ENCODE assay signal across 8 cellular contexts in the genomic region with DNA sequence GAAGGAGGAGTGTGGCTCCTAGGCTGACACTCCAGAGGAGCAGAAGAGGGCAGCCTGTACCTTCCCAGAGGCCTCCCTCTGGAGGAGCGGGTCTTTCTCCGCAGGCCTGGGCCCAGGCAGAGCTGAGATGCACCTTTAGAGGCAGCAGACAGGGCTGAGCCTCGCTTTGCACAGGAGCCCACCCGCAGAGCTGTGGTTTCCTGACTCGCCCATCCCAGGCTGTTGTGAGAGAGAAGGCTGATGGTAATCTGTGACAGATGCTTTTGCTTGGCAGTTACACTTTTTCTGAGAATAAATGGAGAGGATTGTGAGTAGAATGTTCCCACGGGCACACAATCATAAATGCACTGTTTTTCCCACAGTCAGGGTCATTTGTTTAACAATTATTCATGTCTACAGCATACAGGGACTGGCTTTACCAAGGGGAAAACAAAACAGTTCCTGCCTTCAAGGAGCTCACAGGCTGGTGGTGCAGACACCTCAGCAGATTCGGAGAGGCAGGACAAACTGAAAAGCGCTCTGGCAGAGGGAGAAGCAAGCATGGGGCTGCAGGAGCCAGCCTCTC. TPM values are rescaled to one million over a fixed set of nuclear protein-coding genes. Genes with fewer than 3 reads are reported as not detected.
DNase-seq lines count a peak whose midpoint lies in the region; ATAC-seq, FAIRE-seq and TF ChIP-seq lines count a peak whose summit lies in the region.

No MANE protein-coding gene starts in this region.

- H3K27me3 Mint-ChIP-seq in T-cell = no peaks in the 10 kb centered on the region

- peaks cover 99 to 100% (median 99%) of the 10 kb centered on the region in 3 donors for H3K4me1 Mint-ChIP-seq in T-cell

- TF ChIP-seq CTCF in GM13976 (IDR thresholded peaks at IDR 0.05; ENCODE audit: borderline replicate concordance, control extremely low read depth, extremely low read depth, insufficient read depth, missing control alignments) (no peak), D721Med (IDR thresholded peaks at IDR 0.05; ENCODE audit: insufficient read depth, missing control alignments) (no peak)

- peaks cover 54% of the 10 kb centered on the region for H3K36me3 Mint-ChIP-seq in T-cell

- H3K4me3 Mint-ChIP-seq in T-cell = peak overlapping the region; percentile 69 to 87 (median 69)

- in situ Hi-C loops in GM13976 (cut with MboI; ENCODE audit: low sequenced_read_pairs, unreplicated experiment) = no loop called here

- no peaks in the 10 kb centered on the region for H3K9me3 Mint-ChIP-seq in T-cell

- POLR2A ChIA-PET in T-cell (lab: Charles Lee) = interaction anchor here (0.6 to 4.7 kb wide), 6 partner anchors 9 to 74 kb away, joined by 3 to 55 read pairs (median 8); partner anchors contain the start of gene EVL (in 1 of the 2)

- DNase-seq in GM13976 (ENCODE audit: low spot score) (peak; percentile 53), T-cell (peak; percentile 67 to 92 (median 84)), lung microvascular endothelial cell (ENCODE audit: low read depth in 2 of 2) (peak; percentile 17 to 27), stromal cell of bone marrow (ENCODE audit: low read depth) (peak; percentile 57), D721Med (ENCODE audit: insufficient read length, low spot score) (no peak), NCI-H748 treated with DMSO at 0.1 percent for 48 hours (lab: John Stamatoyannopoulos, UW) (no peak)
- peak; percentile 51 for DNase-seq in activated naive CD8-positive, alpha-beta T cell treated with anti-CD3 and anti-CD28 coated beads, Interleukin-2, amount 50 U/mL, for 16 hours (ENCODE audit: low read depth, low spot score)

- H3K27ac Mint-ChIP-seq in T-cell = peak overlapping the region; percentile 98

- ATAC-seq in HG03103 (IDR thresholded peaks at IDR 0.05; ENCODE audit: low read depth, unreplicated experiment) (peak; percentile 82), T-cell (replicated peaks in 1 of 4) (peak; percentile 82 to 88 (median 84))

- FAIRE-seq in D721Med (lab: Jason Lieb, UNC) = no peak

- CTCF ChIA-PET in T-cell (lab: Charles Lee) = interaction anchor here (0.7 to 6.1 kb wide), 13 partner anchors 9 to 142 kb away, joined by 3 to 143 read pairs (median 7); partner anchors contain the start of gene EVL (in 1 of the 2)

RNA-seq across cellular contexts. Expression of gene EVL, which starts 13.9 kb away (rescaled TPM):
- total RNA-seq in T-cell (1,000 to 10,000 TPM; 1,049 to 1,157 (median 1,125) TPM), lung microvascular endothelial cell (7.2 and 9.1 TPM in 2 replicates)

Comparison
In these comparisons a context has a peak if more than half of its experiments do, and no peak if none do; other contexts are left out.
1. DNase-seq: peak in GM13976 (single experiment), T-cell (34 of 34), activated naive CD8-positive, alpha-beta T cell treated with anti-CD3 and anti-CD28 coated beads, Interleukin-2, amount 50 U/mL, for 16 hours (single experiment), lung microvascular endothelial cell (2 of 2) and stromal cell of bone marrow (single experiment); none in D721Med (single experiment) and NCI-H748 treated with DMSO at 0.1 percent for 48 hours (single experiment).
2. RNA of gene EVL, which starts 13.9 kb away (total RNA-seq): 1,049 to 1,157 TPM in T-cell; 7.2 to 9.1 TPM in lung microvascular endothelial cell; every median in the first group is over 100 times any median in the second.